Comparison of ENCODE assay signal across 9 cellular contexts in genomic region chr20:18794428-18794787, GRCh38. TPM values are rescaled to one million over a fixed set of nuclear protein-coding genes. Genes with fewer than 3 reads are reported as not detected.
DNase-seq lines count a peak whose midpoint lies in the region; ATAC-seq, FAIRE-seq and TF ChIP-seq lines count a peak whose summit lies in the region.
"Had no signal": no experiment of that assay in that cellular context is flagged by ENCODE, and none has a peak within 500 bp of the region (broad histone marks: within the 10 kb centered on the region; RNA-seq: fewer than 3 reads in every experiment).

No MANE protein-coding gene starts in this region.

- TF ChIP-seq CTCF in neural progenitor cell (IDR thresholded peaks at IDR 0.05) = no peak

- peak overlapping the region; percentile 88 for H3K4me2 ChIP-seq in neural progenitor cell

- no peaks in the 10 kb centered on the region for H3K36me3 ChIP-seq in CD4-positive, alpha-beta memory T cell (ENCODE audit: insufficient read depth, low read length)
- H3K36me3 ChIP-seq in MG63 = no peaks in the 10 kb centered on the region
- no peaks in the 10 kb centered on the region for H3K36me3 ChIP-seq in neural progenitor cell

- H3F3A ChIP-seq in neural progenitor cell (ENCODE audit: low read depth) = no peaks in the 10 kb centered on the region

- intact Hi-C loops in CD4-positive, alpha-beta memory T cell (cut with micrococcal nuclease) = loop anchor here (1.0 to 5.0 kb wide), 6 partner anchors 207 to 1918 kb away; partner anchors contain the start of genes CFAP61, CRNKL1, DTD1 and KAT14

- peak overlapping the region; percentile 92 to 100 (median 100) for H3K27ac Mint-ChIP-seq in CD4-positive, alpha-beta memory T cell
- peak overlapping the region; percentile 99 for H3K27ac Mint-ChIP-seq in effector memory CD8-positive, alpha-beta T cell
- peak overlapping the region; percentile 67 for H3K27ac Mint-ChIP-seq in neural progenitor cell

- no peak for ATAC-seq in effector memory CD8-positive, alpha-beta T cell (replicated peaks)
- ATAC-seq in GM21423 (IDR thresholded peaks at IDR 0.05; ENCODE audit: unreplicated experiment) = no peak

- no peaks in the 10 kb centered on the region for H3K9me3 ChIP-seq in CD4-positive, alpha-beta memory T cell (ENCODE audit: control insufficient read depth in 1 of 2, low read length in 2 of 2)
- H3K9me3 ChIP-seq in MG63 = no peaks in the 10 kb centered on the region
- no peaks in the 10 kb centered on the region for H3K9me3 ChIP-seq in neural progenitor cell (ENCODE audit: low read depth)

- H3K9me3 Mint-ChIP-seq in CD4-positive, alpha-beta memory T cell = peaks cover 0 to 5% (median 0%) of the 10 kb centered on the region in 8 donors
- no peaks in the 10 kb centered on the region for H3K9me3 Mint-ChIP-seq in effector memory CD8-positive, alpha-beta T cell
- H3K9me3 Mint-ChIP-seq in neural progenitor cell = no peaks in the 10 kb centered on the region

- peaks cover 6% of the 10 kb centered on the region in 2 donors for H3K36me3 Mint-ChIP-seq in CD4-positive, alpha-beta memory T cell
- peaks cover 10% of the 10 kb centered on the region for H3K36me3 Mint-ChIP-seq in effector memory CD8-positive, alpha-beta T cell (ENCODE audit: insufficient read depth)
- H3K36me3 Mint-ChIP-seq in neural progenitor cell = no peaks in the 10 kb centered on the region

- FAIRE-seq in frontal cortex (lab: Jason Lieb, UNC) = no peak

- peaks cover 12% of the 10 kb centered on the region for H3K4me1 ChIP-seq in CD4-positive, alpha-beta memory T cell (ENCODE audit: insufficient read depth, low read length)
- H3K4me1 ChIP-seq in neural progenitor cell = peaks cover 4% of the 10 kb centered on the region

- H4K20me1 ChIP-seq in neural progenitor cell (ENCODE audit: low read depth) = no peaks in the 10 kb centered on the region

- peak in 1 of 5 donors; percentile 8 for DNase-seq in CD4-positive, alpha-beta memory T cell
- no peak for DNase-seq in MG63
- peak in 1 of 3 experiments; percentile 2 for DNase-seq in effector memory CD8-positive, alpha-beta T cell
- DNase-seq in neural progenitor cell (ENCODE audit: low spot score) = no peak
- DNase-seq in frontal cortex (ENCODE audit: low spot score in 2 of 2) = no peak
- DNase-seq in retina = no peak
- DNase-seq in NCI-H1694 (lab: John Stamatoyannopoulos, UW) = no peak

- H3K27me3 ChIP-seq in CD4-positive, alpha-beta memory T cell (ENCODE audit: insufficient read depth, low read length) = peaks cover 5% of the 10 kb centered on the region
- H3K27me3 ChIP-seq in MG63 (no peaks in the 10 kb centered on the region), neural progenitor cell (peaks cover 59% of the 10 kb centered on the region)

- peak overlapping the region; percentile 85 for H3K27ac ChIP-seq in CD4-positive, alpha-beta memory T cell (ENCODE audit: low read depth, low read length)
- H3K27ac ChIP-seq in neural progenitor cell = no peak overlapping the region

- POLR2A ChIA-PET in CD4-positive, alpha-beta memory T cell (lab: Charles Lee; ENCODE audit: partially characterized antibody) = interaction anchor here (0.8 to 2.2 kb wide), 10 partner anchors 9 to 1258 kb away, joined by 3 to 15 read pairs (median 6); partner anchors contain the start of genes CFAP61, CRNKL1, DZANK1 and KAT14

- H2AFZ ChIP-seq in neural progenitor cell (replicated peaks) = peak overlapping the region; percentile 97

- peak overlapping the region; percentile 36 to 80 for H3K4me3 ChIP-seq in CD4-positive, alpha-beta memory T cell (ENCODE audit: low read length in 2 of 2)
- H3K4me3 ChIP-seq in MG63 = peak overlapping the region; percentile 65
- peak overlapping the region; percentile 67 for H3K4me3 ChIP-seq in neural progenitor cell

- peaks cover 15 to 19% of the 10 kb centered on the region in 2 donors for H3K27me3 Mint-ChIP-seq in CD4-positive, alpha-beta memory T cell
- peaks cover 44 to 55% of the 10 kb centered on the region in 2 donors for H3K27me3 Mint-ChIP-seq in effector memory CD8-positive, alpha-beta T cell
- H3K27me3 Mint-ChIP-seq in neural progenitor cell (ENCODE audit: insufficient read depth, low read depth) = peaks cover 4% of the 10 kb centered on the region

- H3K4me3 Mint-ChIP-seq in CD4-positive, alpha-beta memory T cell = peak overlapping the region; percentile 94 to 98 (median 96)
- H3K4me3 Mint-ChIP-seq in effector memory CD8-positive, alpha-beta T cell = peak overlapping the region; percentile 90 to 91
- peak overlapping the region; percentile 92 for H3K4me3 Mint-ChIP-seq in neural progenitor cell

- H3K79me2 ChIP-seq in neural progenitor cell (ENCODE audit: low read depth) = no peaks in the 10 kb centered on the region

- peaks cover 5 to 17% (median 11%) of the 10 kb centered on the region in 4 donors for H3K4me1 Mint-ChIP-seq in CD4-positive, alpha-beta memory T cell
- H3K4me1 Mint-ChIP-seq in effector memory CD8-positive, alpha-beta T cell (ENCODE audit: low read depth in 2 of 2) = peaks cover 8 to 12% of the 10 kb centered on the region in 2 donors
- peaks cover 21% of the 10 kb centered on the region for H3K4me1 Mint-ChIP-seq in neural progenitor cell

- H3K9ac ChIP-seq in neural progenitor cell = peak overlapping the region; percentile 43

- CTCF ChIA-PET in CD4-positive, alpha-beta memory T cell (lab: Charles Lee; ENCODE audit: partially characterized antibody) = interaction anchor here (1.0 to 1.5 kb wide), 6 partner anchors 76 to 1290 kb away, joined by 3 to 5 read pairs (median 3); partner anchors contain the start of gene ZNF133

RNA-seq across cellular contexts. Expression of gene SCP2D1, which starts 19.2 kb away (rescaled TPM):
- not detected for total RNA-seq in CD4-positive, alpha-beta memory T cell
- not detected for polyA plus RNA-seq in CD4-positive, alpha-beta memory T cell
- total RNA-seq in MG63 (2014; rRNA removed; shearing (Covaris generic); ENCODE audit: low replicate concordance) = not detected in 2 replicates
- total RNA-seq in neural progenitor cell (ENCODE audit: low replicate concordance) (not detected in 2 replicates), frontal cortex (not detected)
- total RNA-seq: dermis microvascular lymphatic vessel endothelial cell had no signal
